ENCODE assay signal across 21 cellular contexts in the genomic region with DNA sequence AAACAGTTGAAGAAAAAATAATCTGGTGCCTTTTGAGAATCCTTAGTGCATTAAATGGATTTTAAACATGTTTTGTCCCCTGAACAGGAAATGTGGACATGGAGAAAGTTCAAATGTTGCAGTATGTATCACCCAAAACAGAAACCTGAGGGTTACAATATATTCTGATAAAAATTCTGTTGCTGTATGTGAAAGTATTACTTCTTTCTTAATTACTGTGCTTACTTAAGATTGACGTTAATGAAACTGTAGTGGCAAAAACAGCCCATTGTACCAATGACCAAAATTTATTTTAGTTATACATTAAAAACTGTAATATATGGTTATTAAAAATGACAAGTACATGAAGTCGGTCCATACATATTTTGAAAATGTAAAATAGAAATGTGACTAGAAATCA.
DNase-seq lines count a peak whose midpoint lies in the region; ATAC-seq and TF ChIP-seq lines count a peak whose summit lies in the region.
"Had no signal": no experiment of that assay in that cellular context is flagged by ENCODE, and none has a peak within 500 bp of the region (broad histone marks: within the 10 kb centered on the region; RNA-seq: fewer than 3 reads in every experiment).

No MANE protein-coding gene starts in this region.

- H3K4me3 Mint-ChIP-seq in activated T-helper 1 cell treated with anti-CD3 and anti-CD28 coated beads, Interleukin-12 subunit alpha, Interleukin-12 subunit beta, Interleukin-2, Interleukin-4 antibody, amounts not matched to agents 30 ng/mL and 10 ng/mL and 1 ng/mL, durations not matched to agents 14 hours and 24 hours and 36 hours = peak overlapping the region; percentile 51
- no peak overlapping the region for H3K4me3 Mint-ChIP-seq in stimulated activated memory B cell treated with anti-CD40 and anti-IgM and Interleukin-4, amounts not matched to agents 10 μg/mL and 1 μg/mL and 100 μg/mL, for 72 hours
- H3K4me3 Mint-ChIP-seq: neural progenitor cell had no signal

- H3F3A ChIP-seq in Loucy (ENCODE audit: low read depth) = peaks cover 6% of the 10 kb centered on the region; the same call in 1 of the 2 replicates

- WGBS in lower leg skin, 2 donors = 91 to 93% methylated on average over 2 of the region's 2 CpGs

- ATAC-seq in activated naive CD4-positive, alpha-beta T cell treated with anti-CD3 and anti-CD28 coated beads, Interleukin-2, amount 50 U/mL, for 72 hours = peak; percentile 22 to 32
- ATAC-seq in stimulated activated memory B cell treated with anti-CD40 and anti-IgM and Interleukin-4, amounts not matched to agents 10 μg/mL and 1 μg/mL and 100 μg/mL, for 72 hours = no peak
- ATAC-seq: right cardiac atrium had no signal

- peaks cover 69% of the 10 kb centered on the region for H3K4me1 Mint-ChIP-seq in activated T-helper 1 cell treated with anti-CD3 and anti-CD28 coated beads, Interleukin-12 subunit alpha, Interleukin-12 subunit beta, Interleukin-2, Interleukin-4 antibody, amounts not matched to agents 30 ng/mL and 10 ng/mL and 1 ng/mL, durations not matched to agents 14 hours and 24 hours and 36 hours (ENCODE audit: low read depth)
- peaks cover 19% of the 10 kb centered on the region for H3K4me1 Mint-ChIP-seq in stimulated activated memory B cell treated with anti-CD40 and anti-IgM and Interleukin-4, amounts not matched to agents 10 μg/mL and 1 μg/mL and 100 μg/mL, for 72 hours
- H3K4me1 Mint-ChIP-seq: neural progenitor cell had no signal

- H3K9me3 Mint-ChIP-seq in activated naive CD4-positive, alpha-beta T cell treated with anti-CD3 and anti-CD28 coated beads, Interleukin-2, amount 50 U/mL, for 72 hours = no peaks in the 10 kb centered on the region
- peaks cover 4% of the 10 kb centered on the region for H3K9me3 Mint-ChIP-seq in activated T-helper 1 cell treated with anti-CD3 and anti-CD28 coated beads, Interleukin-12 subunit alpha, Interleukin-12 subunit beta, Interleukin-2, Interleukin-4 antibody, amounts not matched to agents 30 ng/mL and 10 ng/mL and 1 ng/mL, durations not matched to agents 14 hours and 24 hours and 36 hours
- no peaks in the 10 kb centered on the region for H3K9me3 Mint-ChIP-seq in stimulated activated memory B cell treated with anti-CD40 and anti-IgM and Interleukin-4, amounts not matched to agents 10 μg/mL and 1 μg/mL and 100 μg/mL, for 72 hours
- H3K9me3 Mint-ChIP-seq: immature natural killer cell, neural progenitor cell had no signal

- TF ChIP-seq POLR2A in lower leg skin (IDR thresholded peaks at IDR 0.05) = no peak

- DNase-seq in activated naive CD4-positive, alpha-beta T cell treated with anti-CD3 and anti-CD28 coated beads, Interleukin-2, amount 50 U/mL, for 72 hours (ENCODE audit: low spot score in 2 of 2) = no peak
- no peak for DNase-seq in activated naive CD4-positive, alpha-beta T cell treated with anti-CD3 and anti-CD28 coated beads, Interleukin-2, amount 50 U/mL, for 16 hours
- DNase-seq in activated T-helper 1 cell treated with anti-CD3 and anti-CD28 coated beads, Interleukin-12 subunit alpha, Interleukin-12 subunit beta, Interleukin-2, Interleukin-4 antibody, amounts not matched to agents 30 ng/mL and 10 ng/mL and 1 ng/mL, durations not matched to agents 14 hours and 24 hours and 36 hours (ENCODE audit: low spot score) = no peak
- DNase-seq in D341Med (ENCODE audit: low spot score) (no peak), lower leg skin (ENCODE audit: low spot score in 2 of 2) (no peak)
- DNase-seq: activated CD4-positive, CD25-positive, alpha-beta regulatory T cell treated with anti-CD3 and anti-CD28 coated beads, Interleukin-2, amount 50 U/mL, for 72 hours; hypothalamus; immature natural killer cell; left colon; NCI-H1436 treated with DMSO at 0.1 percent for 48 hours; NCI-H446; NCI-H774; posterior cingulate gyrus; right cardiac atrium; stimulated activated CD4-positive, alpha-beta T cell treated with anti-CD3 and anti-CD28 coated beads, Interleukin-2, amount 100 ng/mL, for 48 hours had no signal

- H3K27me3 ChIP-seq in Loucy (ENCODE audit: insufficient read depth, low read length, poor library complexity, severe bottlenecking) = no peaks in the 10 kb centered on the region
- H3K27me3 ChIP-seq: ascending aorta; BLaER1 treated with 17β-estradiol and CSF1 and Interleukin-3, amounts not matched to agents 10 nM and 100 nM; neural progenitor cell; SJSA1 had no signal

- intact Hi-C loops in activated T-helper 1 cell treated with anti-CD3 and anti-CD28 coated beads, Interleukin-12 subunit alpha, Interleukin-12 subunit beta, Interleukin-2, Interleukin-4 antibody, amounts not matched to agents 30 ng/mL and 10 ng/mL and 1 ng/mL, durations not matched to agents 14 hours and 24 hours and 36 hours (cut with micrococcal nuclease) = loop anchor here (1.0 to 5.0 kb wide), 5 partner anchors 9 to 336 kb away; no protein-coding TSS in a partner anchor
- intact Hi-C loops in lower leg skin (cut with DNase I; ENCODE audit: low total_unique reads) = no loop called here

- no peaks in the 10 kb centered on the region for H3K27me3 Mint-ChIP-seq in activated T-helper 1 cell treated with anti-CD3 and anti-CD28 coated beads, Interleukin-12 subunit alpha, Interleukin-12 subunit beta, Interleukin-2, Interleukin-4 antibody, amounts not matched to agents 30 ng/mL and 10 ng/mL and 1 ng/mL, durations not matched to agents 14 hours and 24 hours and 36 hours (ENCODE audit: insufficient read depth)
- H3K27me3 Mint-ChIP-seq in stimulated activated memory B cell treated with anti-CD40 and anti-IgM and Interleukin-4, amounts not matched to agents 10 μg/mL and 1 μg/mL and 100 μg/mL, for 72 hours = no peaks in the 10 kb centered on the region

- no peaks in the 10 kb centered on the region for H4K20me1 ChIP-seq in Loucy (ENCODE audit: insufficient read depth, low read length, poor library complexity, severe bottlenecking)
- H4K20me1 ChIP-seq: BLaER1 treated with 17β-estradiol and CSF1 and Interleukin-3, amounts not matched to agents 10 nM and 100 nM had no signal

- H3K4me1 ChIP-seq in Loucy (ENCODE audit: insufficient read depth, low read length, poor library complexity, severe bottlenecking) = peaks cover 27% of the 10 kb centered on the region
- H3K4me1 ChIP-seq: ascending aorta; BLaER1 treated with 17β-estradiol and CSF1 and Interleukin-3, amounts not matched to agents 10 nM and 100 nM had no signal

- H3K4me3 ChIP-seq in Loucy (ENCODE audit: low read length, poor library complexity, severe bottlenecking) (no peak overlapping the region), lower leg skin (ENCODE audit: low read depth, poor library complexity, severe bottlenecking) (no peak overlapping the region)
- H3K4me3 ChIP-seq: ascending aorta; BLaER1 treated with 17β-estradiol and CSF1 and Interleukin-3, amounts not matched to agents 10 nM and 100 nM; neural progenitor cell; SJSA1 had no signal

- peak overlapping the region; percentile 33 for H3K4me2 ChIP-seq in Loucy (ENCODE audit: low read depth, low read length, poor library complexity, severe bottlenecking)
- H3K4me2 ChIP-seq: BLaER1 treated with 17β-estradiol and CSF1 and Interleukin-3, amounts not matched to agents 10 nM and 100 nM; neural progenitor cell had no signal

- H3K36me3 Mint-ChIP-seq in activated naive CD4-positive, alpha-beta T cell treated with anti-CD3 and anti-CD28 coated beads, Interleukin-2, amount 50 U/mL, for 72 hours = peaks cover 0 to 5% of the 10 kb centered on the region in 2 donors
- H3K36me3 Mint-ChIP-seq in activated T-helper 1 cell treated with anti-CD3 and anti-CD28 coated beads, Interleukin-12 subunit alpha, Interleukin-12 subunit beta, Interleukin-2, Interleukin-4 antibody, amounts not matched to agents 30 ng/mL and 10 ng/mL and 1 ng/mL, durations not matched to agents 14 hours and 24 hours and 36 hours (ENCODE audit: low read depth) = peaks cover 23% of the 10 kb centered on the region
- peaks cover 9% of the 10 kb centered on the region for H3K36me3 Mint-ChIP-seq in stimulated activated memory B cell treated with anti-CD40 and anti-IgM and Interleukin-4, amounts not matched to agents 10 μg/mL and 1 μg/mL and 100 μg/mL, for 72 hours
- H3K36me3 Mint-ChIP-seq: neural progenitor cell had no signal

- H3K27ac Mint-ChIP-seq in activated naive CD4-positive, alpha-beta T cell treated with anti-CD3 and anti-CD28 coated beads, Interleukin-2, amount 50 U/mL, for 72 hours = no peak overlapping the region
- peak overlapping the region; percentile 84 for H3K27ac Mint-ChIP-seq in activated T-helper 1 cell treated with anti-CD3 and anti-CD28 coated beads, Interleukin-12 subunit alpha, Interleukin-12 subunit beta, Interleukin-2, Interleukin-4 antibody, amounts not matched to agents 30 ng/mL and 10 ng/mL and 1 ng/mL, durations not matched to agents 14 hours and 24 hours and 36 hours
- peak overlapping the region; percentile 40 for H3K27ac Mint-ChIP-seq in stimulated activated memory B cell treated with anti-CD40 and anti-IgM and Interleukin-4, amounts not matched to agents 10 μg/mL and 1 μg/mL and 100 μg/mL, for 72 hours
- H3K27ac Mint-ChIP-seq: neural progenitor cell had no signal

- H3K79me2 ChIP-seq in Loucy (ENCODE audit: insufficient read depth, low read length) = no peaks in the 10 kb centered on the region

- H2AFZ ChIP-seq in Loucy (ENCODE audit: low read length) = no peak overlapping the region
- H2AFZ ChIP-seq: neural progenitor cell had no signal

- H3K9ac ChIP-seq in Loucy (ENCODE audit: low read depth, low read length, poor library complexity, severe bottlenecking) = no peak overlapping the region
- H3K9ac ChIP-seq: BLaER1 treated with 17β-estradiol and CSF1 and Interleukin-3, amounts not matched to agents 10 nM and 100 nM; neural progenitor cell had no signal

- H3K9me2 ChIP-seq in Loucy (replicated peaks; ENCODE audit: low read depth, low read length) = no peaks in the 10 kb centered on the region

- no peaks in the 10 kb centered on the region for H3K9me3 ChIP-seq in Loucy (ENCODE audit: insufficient read depth, low read depth, low read length)
- H3K9me3 ChIP-seq: ascending aorta; BLaER1 treated with 17β-estradiol and CSF1 and Interleukin-3, amounts not matched to agents 10 nM and 100 nM; SJSA1 had no signal

- TF ChIP-seq CTCF in Loucy (conservative IDR thresholded peaks at IDR 0.05; ENCODE audit: low read length) (no peak), lower leg skin (IDR thresholded peaks at IDR 0.05) (no peak)

- no peaks in the 10 kb centered on the region for H3K36me3 ChIP-seq in Loucy (ENCODE audit: insufficient read depth, low read length)
- H3K36me3 ChIP-seq: neural progenitor cell had no signal

Comparison
In these comparisons a context has a peak if more than half of its experiments do, and no peak if none do; other contexts are left out.
1. H3K27ac Mint-ChIP-seq: peak in activated T-helper 1 cell treated with anti-CD3 and anti-CD28 coated beads, Interleukin-12 subunit alpha, Interleukin-12 subunit beta, Interleukin-2, Interleukin-4 antibody, amounts not matched to agents 30 ng/mL and 10 ng/mL and 1 ng/mL, durations not matched to agents 14 hours and 24 hours and 36 hours (single experiment) and stimulated activated memory B cell treated with anti-CD40 and anti-IgM and Interleukin-4, amounts not matched to agents 10 μg/mL and 1 μg/mL and 100 μg/mL, for 72 hours (single experiment); none in activated naive CD4-positive, alpha-beta T cell treated with anti-CD3 and anti-CD28 coated beads, Interleukin-2, amount 50 U/mL, for 72 hours (0 of 2).